In the genomic region with DNA sequence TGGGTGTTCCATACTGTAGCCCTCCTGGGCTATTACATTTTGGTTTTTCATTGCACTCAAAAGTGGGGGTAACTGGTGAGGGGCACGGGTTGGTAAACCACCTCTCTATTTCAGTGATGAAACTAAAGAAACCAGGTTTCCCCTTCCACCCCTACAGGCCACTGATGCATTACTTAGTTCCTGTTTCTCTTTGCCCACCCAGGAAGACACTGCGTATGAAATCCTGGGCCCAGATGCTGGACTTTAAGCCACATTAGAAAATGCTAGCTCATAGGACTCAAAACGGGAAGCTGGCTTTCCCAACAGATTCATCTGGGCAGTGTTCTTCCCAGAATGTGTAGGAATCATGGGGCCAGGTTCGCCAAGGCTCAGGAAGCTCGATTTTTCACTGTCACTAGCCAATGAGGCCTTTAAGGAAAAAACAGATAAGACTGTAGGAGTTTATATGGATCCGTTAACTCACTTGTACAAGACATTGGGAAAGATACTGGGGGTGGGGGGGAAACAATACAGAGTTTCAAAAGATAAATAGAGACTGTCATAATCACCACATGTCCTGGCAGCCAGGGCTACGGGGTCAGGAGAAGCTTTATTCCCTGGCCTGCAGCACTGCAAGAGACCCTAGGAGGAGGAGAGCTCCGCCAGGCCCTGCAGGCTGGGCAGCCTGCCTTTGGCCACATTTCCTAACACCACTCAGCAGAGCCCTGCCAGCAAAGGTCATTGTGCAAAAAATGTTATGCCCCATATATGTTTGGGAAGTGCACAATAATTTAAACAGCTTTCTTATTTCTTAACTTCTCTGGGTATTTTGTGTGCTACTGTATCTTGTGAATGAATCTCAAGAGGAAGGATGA, we compare ENCODE assay signal across 8 cellular contexts.
DNase-seq lines count a peak whose midpoint lies in the region; ATAC-seq and TF ChIP-seq lines count a peak whose summit lies in the region.
"Not testable (repeated sequence)": the region's sequence is repeated elsewhere in the genome, so short reads cannot be mapped to it uniquely, and the experiment has no call there.

No MANE protein-coding gene starts in this region.

- not testable (repeated sequence) for H3K4me3 Mint-ChIP-seq in activated B cell treated with CpG ODN at 0.5 μM for 24 hours

- peak overlapping the region; percentile 80 for H3K27ac ChIP-seq in DOHH2 (ENCODE audit: low read depth, low read length)

- peaks cover 70% of the 10 kb centered on the region for H3K4me1 ChIP-seq in DOHH2 (ENCODE audit: control insufficient read depth, low read length)

- H3K9me3 Mint-ChIP-seq in activated B cell treated with CpG ODN at 0.5 μM for 24 hours: not testable (repeated sequence)

- 0 out of 2 replicates have a peak overlapping the region, but pooled peaks have one; percentile 15 for H3K4me3 ChIP-seq in DOHH2 (ENCODE audit: low read length)

- POLR2A ChIA-PET in activated B cell treated with CpG ODN at 0.5 μM for 24 hours (lab: Charles Lee): not testable (repeated sequence)

- H3K79me2 ChIP-seq in DOHH2 (ENCODE audit: control insufficient read depth, low read length): not testable (repeated sequence)

- not testable (repeated sequence) for TF ChIP-seq CTCF in DOHH2 (IDR thresholded peaks at IDR 0.05; ENCODE audit: low read depth, low read length, poor library complexity, severe bottlenecking); activated B cell treated with CpG ODN at 0.5 μM for 24 hours (IDR thresholded peaks at IDR 0.05)

- H3K36me3 ChIP-seq in DOHH2 (ENCODE audit: control insufficient read depth, low read length): not testable (repeated sequence)

- peaks cover 56% of the 10 kb centered on the region for H3K4me1 Mint-ChIP-seq in activated B cell treated with CpG ODN at 0.5 μM for 24 hours

- peak overlapping the region; percentile 31 for H3K4me2 ChIP-seq in DOHH2 (ENCODE audit: low read length)

- H3K36me3 Mint-ChIP-seq in activated B cell treated with CpG ODN at 0.5 μM for 24 hours (ENCODE audit: low read depth): not testable (repeated sequence)

- not testable (repeated sequence) for H3K9me3 ChIP-seq in DOHH2 (ENCODE audit: control insufficient read depth, insufficient read depth, low read length)

- intact Hi-C loops in activated B cell treated with CpG ODN at 0.5 μM for 24 hours (cut with micrococcal nuclease); sciatic nerve (cut with DNase I): not testable (repeated sequence)

- H3K27me3 Mint-ChIP-seq in activated B cell treated with CpG ODN at 0.5 μM for 24 hours: not testable (repeated sequence)

- DNase-seq in activated B cell treated with CpG ODN at 0.5 μM for 24 hours; left lobe of liver (ENCODE audit: low spot score); sciatic nerve (ENCODE audit: low spot score): not testable (repeated sequence)
- DNase-seq in fibroblast of gingiva (ENCODE audit: low read depth): peak; percentile 77

- not testable (repeated sequence) for H3F3A ChIP-seq in DOHH2 (ENCODE audit: control insufficient read depth, insufficient read depth)

- not testable (repeated sequence) for H3K9me2 ChIP-seq in DOHH2 (replicated peaks; ENCODE audit: control insufficient read depth, low read length)

- H3K27me3 ChIP-seq in DOHH2 (ENCODE audit: control insufficient read depth, low read length): not testable (repeated sequence)

- ATAC-seq in GM19467 (IDR thresholded peaks at IDR 0.05; ENCODE audit: unreplicated experiment) (peak; percentile 40), HG02763 (IDR thresholded peaks at IDR 0.05; ENCODE audit: unreplicated experiment) (peak; percentile 50), HG03571 (IDR thresholded peaks at IDR 0.05; ENCODE audit: unreplicated experiment) (peak; percentile 42), activated B cell treated with CpG ODN at 0.5 μM for 24 hours (ENCODE audit: low read depth) (peak; percentile 60), left lobe of liver (peak; percentile 85), sciatic nerve (peak; percentile 64)

- CTCF ChIA-PET in activated B cell treated with CpG ODN at 0.5 μM for 24 hours (lab: Charles Lee): not testable (repeated sequence)

- peak overlapping the region; percentile 86 for H3K27ac Mint-ChIP-seq in activated B cell treated with CpG ODN at 0.5 μM for 24 hours

- H4K20me1 ChIP-seq in DOHH2 (ENCODE audit: control insufficient read depth, insufficient read depth, low read depth, low read length): not testable (repeated sequence)
